Comparison of ENCODE assay signal across 18 cellular contexts in the genomic region with DNA sequence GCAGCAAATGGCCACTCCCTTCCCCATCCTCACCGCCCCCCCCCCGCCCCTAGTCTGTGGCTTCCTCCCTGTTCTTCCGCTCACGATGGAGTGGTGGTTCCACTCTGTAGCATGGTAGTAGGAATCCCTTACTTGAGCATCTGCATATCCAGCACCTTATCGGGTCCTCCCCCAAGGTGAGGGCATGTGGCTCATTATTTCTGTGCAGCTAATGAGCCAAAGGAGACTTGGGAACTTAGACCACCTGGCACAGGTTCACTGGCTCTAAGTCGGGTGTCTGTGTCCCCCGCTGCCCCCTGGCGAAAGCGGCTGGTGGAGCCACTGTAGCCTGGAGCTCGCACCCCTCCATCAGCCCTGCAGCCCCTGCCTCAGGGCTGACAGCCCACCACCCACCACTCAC. TPM values are rescaled to one million over a fixed set of nuclear protein-coding genes. Genes with fewer than 3 reads are reported as not detected.
DNase-seq lines count a peak whose midpoint lies in the region; ATAC-seq and TF ChIP-seq lines count a peak whose summit lies in the region.
"Had no signal": no experiment of that assay in that cellular context is flagged by ENCODE, and none has a peak within 500 bp of the region (broad histone marks: within the 10 kb centered on the region; RNA-seq: fewer than 3 reads in every experiment).

No MANE protein-coding gene starts in this region.

- H3K14ac ChIP-seq in H9 (ENCODE audit: insufficient read depth, low read length), result no peak overlapping the region

- H3K18ac ChIP-seq in H9 (ENCODE audit: insufficient read length, low read depth, low read length), result no peak overlapping the region

- H3K27ac ChIP-seq in H9 (ENCODE audit: insufficient read length, low read depth, low read length) (no peak overlapping the region), esophagus squamous epithelium (no peak overlapping the region)
- H3K27ac ChIP-seq: C4-2B, Peyer's patch, SJSA1 had no signal

- H3K9me3 Mint-ChIP-seq in H9, result no peaks in the 10 kb centered on the region; a peak in 1 of 5 replicates
- no peaks in the 10 kb centered on the region for H3K9me3 Mint-ChIP-seq in activated CD8-positive, alpha-beta T cell treated with anti-CD3 and anti-CD28 coated beads, Interleukin-2, amount 10 ng/mL, durations not matched to agents 7 days and 5 days (ENCODE audit: insufficient read depth)

- H3K4ac ChIP-seq in H9 (ENCODE audit: low read depth, low read length), result no peak overlapping the region

- no peak overlapping the region for H2BK120ac ChIP-seq in H9 (ENCODE audit: low read depth, low read length, poor library complexity, severe bottlenecking)

- H3K79me1 ChIP-seq in H9 (ENCODE audit: insufficient read depth, low read depth, low read length, poor library complexity, severe bottlenecking), result no peaks in the 10 kb centered on the region

- TF ChIP-seq POLR2A in esophagus squamous epithelium (IDR thresholded peaks at IDR 0.05), result no peak

- no peak overlapping the region for H3K4me3 Mint-ChIP-seq in H9
- H3K4me3 Mint-ChIP-seq in activated CD8-positive, alpha-beta T cell treated with anti-CD3 and anti-CD28 coated beads, Interleukin-2, amount 10 ng/mL, durations not matched to agents 7 days and 5 days, result no peak overlapping the region
- H3K4me3 Mint-ChIP-seq: IgD-negative memory B cell had no signal

- H2BK5ac ChIP-seq in H9 (ENCODE audit: insufficient read length, low read length), result no peak overlapping the region

- no peak overlapping the region for H2BK15ac ChIP-seq in H9 (ENCODE audit: low read depth, low read length)

- no peaks in the 10 kb centered on the region for H3K9me3 ChIP-seq in H9 (ENCODE audit: control insufficient read depth, low read depth, low read length)
- no peaks in the 10 kb centered on the region for H3K9me3 ChIP-seq in esophagus squamous epithelium
- H3K9me3 ChIP-seq: Peyer's patch, SJSA1 had no signal

- H3K4me2 ChIP-seq in H9 (ENCODE audit: insufficient read depth, insufficient read length, low read length), result no peak overlapping the region

- no peak overlapping the region for H3K23ac ChIP-seq in H9 (ENCODE audit: insufficient read length, low read depth, low read length)

- H3K4me3 ChIP-seq in esophagus squamous epithelium, result no peak overlapping the region
- H3K4me3 ChIP-seq: Peyer's patch, SJSA1 had no signal

- intact Hi-C loops in esophagus squamous epithelium (cut with DNase I), result no loop called here

- H3K79me2 ChIP-seq in H9 (ENCODE audit: insufficient read depth, low read length), result no peaks in the 10 kb centered on the region

- peaks cover 5% of the 10 kb centered on the region for H3K27me3 Mint-ChIP-seq in H9 (ENCODE audit: low read depth)
- no peaks in the 10 kb centered on the region for H3K27me3 Mint-ChIP-seq in activated CD8-positive, alpha-beta T cell treated with anti-CD3 and anti-CD28 coated beads, Interleukin-2, amount 10 ng/mL, durations not matched to agents 7 days and 5 days (ENCODE audit: low read depth)

- H2AK5ac ChIP-seq in H9 (ENCODE audit: insufficient read length, low read length), result no peak overlapping the region

- H3K9ac ChIP-seq in H9 (ENCODE audit: extremely low read depth, insufficient read length, low read length), result no peak overlapping the region

- H3K56ac ChIP-seq in H9 (ENCODE audit: insufficient read length, low read depth, low read length), result no peak overlapping the region

- POLR2A ChIA-PET in activated CD8-positive, alpha-beta T cell treated with anti-CD3 and anti-CD28 coated beads, Interleukin-2, amount 10 ng/mL, durations not matched to agents 7 days and 5 days (lab: Charles Lee), result no interaction called here

- ATAC-seq in activated CD8-positive, alpha-beta T cell treated with anti-CD3 and anti-CD28 coated beads, Interleukin-2, amount 10 ng/mL, durations not matched to agents 7 days and 5 days, result no peak
- ATAC-seq in GM18867 (IDR thresholded peaks at IDR 0.05; ENCODE audit: unreplicated experiment), result no peak

- H4K20me1 ChIP-seq in H9 (ENCODE audit: control insufficient read depth, insufficient read depth, insufficient read length), result no peaks in the 10 kb centered on the region

- H2BK20ac ChIP-seq in H9 (ENCODE audit: low read depth, low read length, poor library complexity, severe bottlenecking), result no peak overlapping the region

- no peak overlapping the region for H4K8ac ChIP-seq in H9 (replicated peaks; ENCODE audit: insufficient read length, low read depth, low read length)

- no peak overlapping the region for H3T11ph ChIP-seq in H9 (ENCODE audit: low read length)

- H3K27me3 ChIP-seq in H9 (ENCODE audit: insufficient read depth, low read length), result no peaks in the 10 kb centered on the region
- peaks cover 0 to 42% (median 0%) of the 10 kb centered on the region in 4 donors for H3K27me3 ChIP-seq in esophagus squamous epithelium
- H3K27me3 ChIP-seq: Peyer's patch, SJSA1 had no signal

- no peak overlapping the region for H2AFZ ChIP-seq in H9 (ENCODE audit: low read length)

- H3K36me3 ChIP-seq in esophagus squamous epithelium, result no peaks in the 10 kb centered on the region
- H3K36me3 ChIP-seq: Peyer's patch, SJSA1 had no signal

- TF ChIP-seq CTCF in H9 (conservative IDR thresholded peaks at IDR 0.05) (peak; percentile 52), esophagus squamous epithelium (IDR thresholded peaks at IDR 0.05) (no peak)

- no CpG with 5 or more reads among the region's 10 CpGs for WGBS in H9 (ENCODE audit: extremely low coverage, insufficient read length, low lambda C conversion rate)
- 52 to 69% methylated on average over 9 to 10 of the region's 10 CpGs for WGBS in esophagus squamous epithelium, 2 donors

- no peak overlapping the region for H2BK12ac ChIP-seq in H9 (ENCODE audit: insufficient read length, low read depth, low read length)

- CTCF ChIA-PET in activated CD8-positive, alpha-beta T cell treated with anti-CD3 and anti-CD28 coated beads, Interleukin-2, amount 10 ng/mL, durations not matched to agents 7 days and 5 days (lab: Charles Lee), result no interaction called here

- H3K27ac Mint-ChIP-seq in H9, result no peak overlapping the region
- no peak overlapping the region for H3K27ac Mint-ChIP-seq in activated CD8-positive, alpha-beta T cell treated with anti-CD3 and anti-CD28 coated beads, Interleukin-2, amount 10 ng/mL, durations not matched to agents 7 days and 5 days
- H3K27ac Mint-ChIP-seq: IgD-negative memory B cell had no signal

- DNase-seq in H9 (peak; percentile 57), ecto neural progenitor cell (ENCODE audit: low spot score) (peak; percentile 37), left kidney (ENCODE audit: low read depth, low spot score) (peak; percentile 34), ureter (ENCODE audit: low spot score) (peak; percentile 17), esophagus squamous epithelium (lab: John Stamatoyannopoulos, UW) (no peak)
- DNase-seq in activated CD8-positive, alpha-beta T cell treated with anti-CD3 and anti-CD28 coated beads, Interleukin-2, amount 10 ng/mL, durations not matched to agents 7 days and 5 days, result no peak
- DNase-seq: ACHN, DMS 273 treated with DMSO at 0.1 percent for 48 hours, Karpas-422, NCI-H1417 treated with DMSO at 0.1 percent for 48 hours, NCI-H1930, NCI-H526 treated with DMSO at 0.1 percent for 48 hours, Peyer's patch had no signal

- H4K91ac ChIP-seq in H9 (ENCODE audit: insufficient read length, low read depth, low read length), result no peak overlapping the region

- H4K5ac ChIP-seq in H9 (ENCODE audit: insufficient read length, low read depth, low read length), result no peak overlapping the region

- peaks cover 17% of the 10 kb centered on the region for H3K4me1 ChIP-seq in H9 (ENCODE audit: insufficient read depth, low read length)
- no peaks in the 10 kb centered on the region for H3K4me1 ChIP-seq in esophagus squamous epithelium
- H3K4me1 ChIP-seq: Peyer's patch, SJSA1 had no signal

- peaks cover 36 to 42% of the 10 kb centered on the region in 2 experiments for H3K4me1 Mint-ChIP-seq in H9
- H3K4me1 Mint-ChIP-seq in activated CD8-positive, alpha-beta T cell treated with anti-CD3 and anti-CD28 coated beads, Interleukin-2, amount 10 ng/mL, durations not matched to agents 7 days and 5 days (ENCODE audit: low read depth), result no peaks in the 10 kb centered on the region
- H3K4me1 Mint-ChIP-seq: IgD-negative memory B cell had no signal

- no peaks in the 10 kb centered on the region for H3K36me3 Mint-ChIP-seq in H9 (ENCODE audit: insufficient read depth in 1 of 3, low read depth in 3 of 3)
- H3K36me3 Mint-ChIP-seq in activated CD8-positive, alpha-beta T cell treated with anti-CD3 and anti-CD28 coated beads, Interleukin-2, amount 10 ng/mL, durations not matched to agents 7 days and 5 days (ENCODE audit: low read depth), result no peaks in the 10 kb centered on the region
- H3K36me3 Mint-ChIP-seq: IgD-negative memory B cell had no signal

- H3K23me2 ChIP-seq in H9 (ENCODE audit: insufficient read length, low read depth, low read length, poor library complexity, severe bottlenecking), result no peaks in the 10 kb centered on the region

RNA-seq across cellular contexts. Expression of a gene that starts 22.8 kb away (rescaled TPM):
- total RNA-seq in H9 (2021) (0.07 and 0.09 TPM in 2 replicates), ureter (not detected), esophagus squamous epithelium (not detected)
- not detected for total RNA-seq in activated CD8-positive, alpha-beta T cell treated with anti-CD3 and anti-CD28 coated beads, Interleukin-2, amount 10 ng/mL, durations not matched to agents 7 days and 5 days
- total RNA-seq: MCF 10A, Peyer's patch, SJSA1 had no signal

Comparison
In these comparisons a context has a peak if more than half of its experiments do, and no peak if none do; other contexts are left out.
1. DNase-seq: peak in H9 (single experiment), ecto neural progenitor cell (single experiment), left kidney (single experiment) and ureter (single experiment); none in activated CD8-positive, alpha-beta T cell treated with anti-CD3 and anti-CD28 coated beads, Interleukin-2, amount 10 ng/mL, durations not matched to agents 7 days and 5 days (single experiment) and esophagus squamous epithelium (single experiment).